ENCODE assay signal across 17 cellular contexts in the genomic region with DNA sequence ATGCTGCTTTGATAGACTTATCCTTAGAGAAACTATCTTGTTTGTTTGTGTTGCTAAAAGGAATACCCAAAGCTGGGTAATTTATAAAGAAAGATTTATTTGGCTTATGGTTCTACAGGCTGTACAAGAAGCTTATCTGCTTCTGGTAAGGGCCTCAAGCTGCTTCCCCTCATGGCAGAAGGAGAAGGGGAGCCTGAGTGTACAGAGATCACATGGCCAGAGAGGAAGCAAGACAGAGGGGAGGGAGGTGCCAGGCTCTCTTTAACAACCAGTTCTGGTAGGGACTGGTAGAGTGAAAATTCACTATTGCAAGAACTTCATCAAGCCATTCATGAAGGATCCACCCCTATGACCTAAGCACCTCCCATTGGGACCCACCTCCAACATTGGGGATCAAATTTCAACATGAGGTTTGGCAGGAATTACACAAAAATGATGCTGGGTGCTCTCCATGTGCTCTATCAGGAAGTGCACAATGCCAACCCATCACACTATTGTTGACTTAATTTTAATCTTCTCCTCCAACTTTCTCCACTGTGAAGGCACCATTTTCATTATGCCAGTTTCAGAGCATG.
DNase-seq lines count a peak whose midpoint lies in the region; ATAC-seq and TF ChIP-seq lines count a peak whose summit lies in the region.
"Had no signal": no experiment of that assay in that cellular context is flagged by ENCODE, and none has a peak within 500 bp of the region (broad histone marks: within the 10 kb centered on the region; RNA-seq: fewer than 3 reads in every experiment).

No MANE protein-coding gene starts in this region.

- no peaks in the 10 kb centered on the region for H3K36me3 Mint-ChIP-seq in endodermal cell (ENCODE audit: low read depth)

- H3K9ac ChIP-seq in endodermal cell (ENCODE audit: extremely low read depth, low read length, poor library complexity, severe bottlenecking), result no peak overlapping the region
- H3K9ac ChIP-seq: parathyroid adenoma had no signal

- ATAC-seq in HG03442 (IDR thresholded peaks at IDR 0.05; ENCODE audit: unreplicated experiment), result no peak

- no peak overlapping the region for H3K27ac Mint-ChIP-seq in endodermal cell
- H3K27ac Mint-ChIP-seq: IgD-negative memory B cell had no signal

- peak; percentile 42 for DNase-seq in NCI-H748 (lab: John Stamatoyannopoulos, UW; ENCODE audit: unreplicated experiment)
- DNase-seq in NCI-H748 treated with DMSO at 0.1 percent for 48 hours (lab: John Stamatoyannopoulos, UW), result no peak
- peak; percentile 39 for DNase-seq in NCI-H226
- peak; percentile 53 for DNase-seq in endodermal cell
- DNase-seq in stromal cell of bone marrow (ENCODE audit: low read depth), result peak; percentile 33
- no peak for DNase-seq in suprapubic skin (ENCODE audit: low spot score in 2 of 2)
- no peak for DNase-seq in NCI-H526 (lab: John Stamatoyannopoulos, UW)
- DNase-seq: activated CD4-positive, alpha-beta T cell treated with anti-CD3 and anti-CD28 coated beads, Interleukin-2, amount 50 U/mL, for 1 hour; aorta; Caco-2; RPMI8226; stimulated activated CD4-positive, alpha-beta T cell treated with anti-CD3 and anti-CD28 coated beads, Interleukin-15, amount 100 ng/mL, for 24 hours; T-helper 2 cell; tibial artery had no signal

- peaks cover 13% of the 10 kb centered on the region for H3K4me1 Mint-ChIP-seq in endodermal cell

- no peak for TF ChIP-seq EP300 in suprapubic skin (IDR thresholded peaks at IDR 0.05)

- no peaks in the 10 kb centered on the region for H3K9me3 Mint-ChIP-seq in endodermal cell

- H3K36me3 ChIP-seq in endodermal cell (ENCODE audit: control insufficient read depth, insufficient read depth, low read length) (no peaks in the 10 kb centered on the region), suprapubic skin (no peaks in the 10 kb centered on the region)
- H3K36me3 ChIP-seq: tibial artery had no signal

- H3K4me1 ChIP-seq in endodermal cell (ENCODE audit: control insufficient read depth, insufficient read depth, low read length) (no peaks in the 10 kb centered on the region), suprapubic skin (no peaks in the 10 kb centered on the region)
- H3K4me1 ChIP-seq: Caco-2, parathyroid adenoma, tibial artery had no signal

- peaks cover 10% of the 10 kb centered on the region for H3K27me3 Mint-ChIP-seq in endodermal cell (ENCODE audit: insufficient read depth)

- TF ChIP-seq POLR2A in suprapubic skin (IDR thresholded peaks at IDR 0.05), result no peak

- TF ChIP-seq CTCF in endodermal cell (conservative IDR thresholded peaks at IDR 0.05), result no peak
- no peak for TF ChIP-seq CTCF in suprapubic skin (IDR thresholded peaks at IDR 0.05)

- no peak overlapping the region for H3K4me3 Mint-ChIP-seq in endodermal cell
- H3K4me3 Mint-ChIP-seq: IgD-negative memory B cell had no signal

- H3K27ac ChIP-seq in endodermal cell (ENCODE audit: low read depth, low read length) (no peak overlapping the region), suprapubic skin (no peak overlapping the region)
- H3K27ac ChIP-seq: parathyroid adenoma, tibial artery had no signal

- H3K9me3 ChIP-seq in endodermal cell (ENCODE audit: control insufficient read depth, low read length) (no peaks in the 10 kb centered on the region), suprapubic skin (no peaks in the 10 kb centered on the region)
- H3K9me3 ChIP-seq: Caco-2, tibial artery had no signal

- no peak overlapping the region for H3K4me3 ChIP-seq in endodermal cell (ENCODE audit: low read length)
- H3K4me3 ChIP-seq in suprapubic skin, result no peak overlapping the region
- H3K4me3 ChIP-seq: tibial artery had no signal

- H3K27me3 ChIP-seq in endodermal cell (ENCODE audit: control insufficient read depth, insufficient read depth, low read length, poor library complexity, severe bottlenecking) (no peaks in the 10 kb centered on the region), suprapubic skin (peaks cover 4% of the 10 kb centered on the region)
- H3K27me3 ChIP-seq: tibial artery had no signal

Comparison
In these comparisons a context has a peak if more than half of its experiments do, and no peak if none do; other contexts are left out.
1. DNase-seq: peak in NCI-H748 (single experiment), NCI-H226 (single experiment), endodermal cell (single experiment) and stromal cell of bone marrow (single experiment); none in NCI-H748 treated with DMSO at 0.1 percent for 48 hours (single experiment), suprapubic skin (0 of 2) and NCI-H526 (0 of 2).